In genomic region chr11:106022795-106023275, GRCh38 we compare ENCODE assay signal across 8 cellular contexts. TPM values are rescaled to one million over a fixed set of nuclear protein-coding genes. Genes with fewer than 3 reads are reported as not detected.
DNase-seq lines count a peak whose midpoint lies in the region; ATAC-seq, FAIRE-seq and TF ChIP-seq lines count a peak whose summit lies in the region.

No MANE protein-coding gene starts in this region.

- no peak for FAIRE-seq in GM12891 (lab: Jason Lieb, UNC)

- in situ Hi-C loops in IMR-90 (cut with MboI; ENCODE audit: low sequenced_read_pairs) = no loop called here

- peak overlapping the region; percentile 99 for H2AFZ ChIP-seq in IMR-90 (replicated peaks; ENCODE audit: low read length, poor library complexity)

- no peak overlapping the region for H3K18ac ChIP-seq in IMR-90 (ENCODE audit: low read depth, low read length)

- ATAC-seq in IMR-90 (ENCODE audit: low read depth) = no peak
- ATAC-seq in HG02678 (IDR thresholded peaks at IDR 0.05; ENCODE audit: unreplicated experiment) = no peak
- no peak for ATAC-seq in GM19452 (IDR thresholded peaks at IDR 0.05; ENCODE audit: unreplicated experiment)
- ATAC-seq in GM19397 (IDR thresholded peaks at IDR 0.05; ENCODE audit: unreplicated experiment) = no peak

- H3K27ac ChIP-seq in 22Rv1 (peak overlapping the region; percentile 79), IMR-90 (ENCODE audit: insufficient read depth, low read length) (peak overlapping the region; percentile 35), mucosa of rectum (ENCODE audit: low read depth in 2 of 2, low read length in 2 of 2) (peak overlapping the region; percentile 72 to 79)

- no peak overlapping the region for H2BK120ac ChIP-seq in IMR-90 (ENCODE audit: low read depth, low read length)

- H3K9me3 ChIP-seq in IMR-90 (ENCODE audit: control insufficient read depth, insufficient read depth, low read length) = no peaks in the 10 kb centered on the region
- H3K9me3 ChIP-seq in mucosa of rectum (ENCODE audit: control insufficient read depth in 2 of 2, low read length in 2 of 2) = no peaks in the 10 kb centered on the region

- CTCF ChIA-PET in IMR-90 (lab: Yijun Ruan, JAX) = interaction anchor here (0.6 to 0.7 kb wide), 2 partner anchors 54 to 82 kb away, joined by 3 read pairs; partner anchors contain the start of genes AASDHPPT and KBTBD3

- no peak overlapping the region for H3K56ac ChIP-seq in IMR-90 (ENCODE audit: extremely low read depth, insufficient read depth, low read length)

- H3K4ac ChIP-seq in IMR-90 (ENCODE audit: low read depth, low read length) = peak overlapping the region; percentile 91

- POLR2A ChIA-PET in IMR-90 (lab: Charles Lee; ENCODE audit: unreplicated experiment) = no interaction called here

- intact Hi-C loops in IMR-90 (cut with micrococcal nuclease) = loop anchor here (2.0 kb wide), 1 partner anchor 54 kb away; the partner anchor contains the start of genes AASDHPPT and KBTBD3

- H3K36me3 ChIP-seq in IMR-90 (ENCODE audit: control insufficient read depth, insufficient read depth, low read length) (no peaks in the 10 kb centered on the region), mucosa of rectum (ENCODE audit: control insufficient read depth in 2 of 2, insufficient read depth in 2 of 2, low read length in 2 of 2) (no peaks in the 10 kb centered on the region)

- H3K4me3 ChIP-seq in IMR-90 (ENCODE audit: insufficient read depth, low read depth, low read length) = peak overlapping the region; percentile 58
- H3K4me3 ChIP-seq in cardiac fibroblast (replicated peaks in 1 of 2; ENCODE audit: low read depth in 2 of 2, low read length in 2 of 2) = peak overlapping the region; percentile 57 to 61
- H3K4me3 ChIP-seq in mucosa of rectum (ENCODE audit: low read length in 2 of 2) = peak overlapping the region; percentile 86 to 96

- 87 to 100% methylated on average over 2 to 5 of the region's 7 CpGs for WGBS in IMR-90 (ENCODE audit: extremely low coverage in 2 of 2, insufficient read length in 1 of 2), 2 experiments

- peak overlapping the region; percentile 11; the same call in 1 of the 2 replicates for H3K9ac ChIP-seq in IMR-90 (ENCODE audit: low read depth, low read length)
- peak overlapping the region; percentile 52 to 60 for H3K9ac ChIP-seq in mucosa of rectum (ENCODE audit: low read depth in 1 of 2, low read length in 2 of 2)

- H4K20me1 ChIP-seq in IMR-90 (ENCODE audit: insufficient read depth, low read length) = no peaks in the 10 kb centered on the region

- peaks cover 10 to 26% of the 10 kb centered on the region in 2 experiments for H3K79me1 ChIP-seq in IMR-90 (ENCODE audit: low read depth in 1 of 2, low read length in 2 of 2)

- peak overlapping the region; percentile 84 for H2AK9ac ChIP-seq in IMR-90 (replicated peaks; ENCODE audit: low read depth, low read length, poor library complexity)

- no TSS peak for BruUV-seq in IMR-90 (replicated peaks; lab: Mats Ljungman, UMichigan)

- H2BK20ac ChIP-seq in IMR-90 (ENCODE audit: low read depth, low read length) = no peak overlapping the region

- no peak overlapping the region for H3K14ac ChIP-seq in IMR-90 (replicated peaks; ENCODE audit: low read depth, low read length)

- peak overlapping the region; percentile 93 for H4K91ac ChIP-seq in IMR-90 (ENCODE audit: insufficient read depth, low read depth, low read length)

- H4K5ac ChIP-seq in IMR-90 (ENCODE audit: low read depth, low read length) = peak overlapping the region; percentile 97

- peak overlapping the region; percentile 96 to 100 for H4K8ac ChIP-seq in IMR-90 (ENCODE audit: low read depth in 2 of 2, low read length in 2 of 2)

- TF ChIP-seq RAD21 in IMR-90 (IDR thresholded peaks at IDR 0.05; ENCODE audit: low read length) = no peak

- peak overlapping the region; percentile 23 for H2BK5ac ChIP-seq in IMR-90 (ENCODE audit: low read depth, low read length, poor library complexity, severe bottlenecking)

- dilution Hi-C loops in IMR-90 (cut with HindIII; ENCODE audit: low sequenced_read_pairs, unreplicated experiment) = no loop called here

- DNase-seq in IMR-90 (no peak), cardiac fibroblast (ENCODE audit: low read depth in 2 of 2) (no peak), GM12891 (ENCODE audit: insufficient read length, low spot score) (no peak)

- H3K9me1 ChIP-seq in IMR-90 (ENCODE audit: insufficient read depth, low read length) = no peaks in the 10 kb centered on the region

- peak overlapping the region; percentile 5; the same call in 1 of the 2 replicates for H2AK5ac ChIP-seq in IMR-90 (ENCODE audit: low read depth, low read length)

- H2BK15ac ChIP-seq in IMR-90 (ENCODE audit: low read depth, low read length) = 0 out of 3 replicates have a peak overlapping the region, but pooled peaks have one; percentile 86

- peak overlapping the region; percentile 77 for H3K4me2 ChIP-seq in IMR-90 (ENCODE audit: low read depth, low read length)

- TF ChIP-seq CTCF in 22Rv1 (IDR thresholded peaks at IDR 0.05) (no peak), IMR-90 (conservative IDR thresholded peaks at IDR 0.05; ENCODE audit: low read depth, low read length) (no peak), cardiac fibroblast (IDR thresholded peaks at IDR 0.05; ENCODE audit: low read depth, low read length) (no peak)

- H3K23ac ChIP-seq in IMR-90 (ENCODE audit: low read depth, low read length) = no peak overlapping the region

- no peaks in the 10 kb centered on the region; the same call in 1 of the 2 replicates for H3K4me1 ChIP-seq in IMR-90 (ENCODE audit: control insufficient read depth, insufficient read depth, low read length)
- peaks cover 0 to 9% of the 10 kb centered on the region in 2 donors for H3K4me1 ChIP-seq in mucosa of rectum (ENCODE audit: control insufficient read depth in 2 of 2, insufficient read depth in 2 of 2, low read length in 2 of 2)

- H3K27me3 ChIP-seq in IMR-90 (ENCODE audit: control insufficient read depth, insufficient read depth, low read length) (no peaks in the 10 kb centered on the region), mucosa of rectum (ENCODE audit: control insufficient read depth in 2 of 2, insufficient read depth in 2 of 2, low read length in 2 of 2) (no peaks in the 10 kb centered on the region)

- TF ChIP-seq POLR2A in IMR-90 (IDR thresholded peaks at IDR 0.05; ENCODE audit: low read depth, low read length) (no peak), GM12891 (IDR thresholded peaks at IDR 0.05; ENCODE audit: low read depth, low read length) (no peak)

TF ChIP-seq in IMR-90, 13 proteins besides CTCF, POLR2A, EP300 and RAD21:
- no peak for TF ChIP-seq SMC3 (IDR thresholded peaks at IDR 0.05; ENCODE audit: low read depth, low read length)
- no peak for TF ChIP-seq BHLHE40 (IDR thresholded peaks at IDR 0.05; ENCODE audit: low read depth, low read length)
- TF ChIP-seq RFX5 (IDR thresholded peaks at IDR 0.05; ENCODE audit: low read depth, low read length) = no peak
- no peak for TF ChIP-seq USF2 (IDR thresholded peaks at IDR 0.05; ENCODE audit: low read depth, low read length)
- no peak for TF ChIP-seq CHD1 (IDR thresholded peaks at IDR 0.05; ENCODE audit: low read depth, low read length)
- TF ChIP-seq MAZ (IDR thresholded peaks at IDR 0.05; ENCODE audit: borderline replicate concordance, low read depth, low read length) = no peak
- TF ChIP-seq MAFK (IDR thresholded peaks at IDR 0.05; ENCODE audit: low read depth, low read length) = no peak
- no peak for TF ChIP-seq RCOR1 (IDR thresholded peaks at IDR 0.05; ENCODE audit: insufficient replicate concordance, low read length)

TF ChIP-seq in GM12891, 5 proteins besides CTCF, POLR2A, EP300 and RAD21:
- no peak for TF ChIP-seq POU2F2 (IDR thresholded peaks at IDR 0.05; ENCODE audit: low read depth, low read length)
- TF ChIP-seq SPI1 (IDR thresholded peaks at IDR 0.05; ENCODE audit: low read depth, low read length) = no peak
- no peak for TF ChIP-seq TAF1 (IDR thresholded peaks at IDR 0.05; ENCODE audit: low read depth, low read length)
- TF ChIP-seq PAX5 (IDR thresholded peaks at IDR 0.05; ENCODE audit: insufficient read depth, low read length, severe bottlenecking) = no peak
- TF ChIP-seq POLR2AphosphoS5 (IDR thresholded peaks at IDR 0.05; ENCODE audit: low read depth, low read length) = no peak

RNA-seq across cellular contexts. Expression of gene MSANTD4, which starts 0.8 kb away (rescaled TPM):
- 18.8 and 30.3 TPM in 2 replicates for total RNA-seq in IMR-90 (2012; rRNA removed)
- polyA plus RNA-seq in IMR-90 (2012; rRNA removed) = 6.3 and 9.4 TPM in 2 replicates
- polyA plus RNA-seq in IMR-90 (2012; cell fraction: cytosol; rRNA removed) = 0.91 and 2.4 TPM in 2 replicates
- 4.5 and 5.1 TPM in 2 replicates for polyA plus RNA-seq in IMR-90 (2012; cell fraction: nucleus; rRNA removed; ENCODE audit: low replicate concordance)
- polyA plus RNA-seq in GM12891 (2012; ENCODE audit: low read depth, missing spikeins) = 8.8 TPM

RNA-seq across cellular contexts. Expression of gene KBTBD3, which starts 54.3 kb away (rescaled TPM):
- 1.6 and 2.2 TPM in 2 replicates for total RNA-seq in IMR-90 (2012; rRNA removed)
- polyA plus RNA-seq in IMR-90 (2012; rRNA removed) = 0.85 and 1.7 TPM in 2 replicates
- polyA plus RNA-seq in IMR-90 (2012; cell fraction: cytosol; rRNA removed) = 0.25 and 0.32 TPM in 2 replicates
- polyA plus RNA-seq in IMR-90 (2012; cell fraction: nucleus; rRNA removed; ENCODE audit: low replicate concordance) = 0.10 and 1.2 TPM in 2 replicates
- 2.6 TPM for polyA plus RNA-seq in GM12891 (2012; ENCODE audit: low read depth, missing spikeins)

RNA-seq across cellular contexts. Expression of gene AASDHPPT, which starts 54.6 kb away (rescaled TPM):
- total RNA-seq in IMR-90 (2012; rRNA removed) = 56.3 and 72.2 TPM in 2 replicates
- polyA plus RNA-seq in IMR-90 (2012; rRNA removed) = 19.6 and 22.0 TPM in 2 replicates
- polyA plus RNA-seq in IMR-90 (2012; cell fraction: cytosol; rRNA removed) = 9.6 and 13.4 TPM in 2 replicates
- polyA plus RNA-seq in IMR-90 (2012; cell fraction: nucleus; rRNA removed; ENCODE audit: low replicate concordance) = 4.0 and 6.7 TPM in 2 replicates
- polyA plus RNA-seq in GM12891 (2012; ENCODE audit: low read depth, missing spikeins) = 25.1 TPM
